1 cellular context compared by ENCODE assay signal in the genomic region with DNA sequence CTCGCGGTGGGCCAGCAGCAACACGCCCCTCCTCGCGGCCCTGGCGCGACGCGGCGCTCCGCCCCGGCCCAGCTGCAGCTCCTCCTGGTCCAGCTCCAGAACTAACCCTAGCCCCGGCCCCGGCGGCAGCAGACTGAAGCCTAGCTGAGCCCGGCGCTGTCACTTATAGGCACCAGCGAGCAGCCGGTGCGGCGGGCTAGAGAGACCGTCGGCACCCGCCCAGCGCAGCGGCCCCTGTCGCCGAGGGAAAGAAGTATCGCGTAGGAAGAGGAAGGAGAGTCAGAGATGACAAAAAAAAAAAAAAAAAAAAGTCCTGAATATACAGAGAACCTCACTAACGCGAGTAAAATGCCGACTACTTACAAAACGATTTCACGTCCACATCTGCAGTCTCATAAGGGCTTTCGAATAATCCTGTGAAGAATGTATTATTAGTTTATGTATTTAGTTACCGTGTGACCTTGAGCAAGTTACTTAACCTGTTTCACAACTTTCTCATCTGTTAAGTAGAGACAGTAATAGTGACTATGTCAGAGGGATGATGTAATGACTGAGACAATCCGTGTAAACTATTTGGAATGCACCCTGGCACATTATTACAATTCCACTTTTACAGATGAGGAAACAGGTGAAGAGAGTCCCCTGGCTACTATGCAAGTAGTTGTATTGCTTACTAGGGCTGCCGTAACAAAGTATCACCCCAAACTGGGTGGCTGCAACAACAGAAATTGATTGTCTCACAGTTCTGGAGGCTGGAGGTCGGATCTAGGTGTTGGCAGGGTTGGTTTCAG.
A peak's percentile ranks its signal among the peaks of the same experiment; 100 is the strongest.
TF ChIP-seq lines count a peak whose summit lies in the region.

A gene (minus strand): TSS at position 135 of the 791 bp plus-strand sequence. CDS start 791 bp downstream, outside the sequence.

TF ChIP-seq in HepG2, 621 proteins besides CTCF, POLR2A, EP300 and RAD21 (continued from another document and continues in another):
- TF ChIP-seq, protein P1, sequence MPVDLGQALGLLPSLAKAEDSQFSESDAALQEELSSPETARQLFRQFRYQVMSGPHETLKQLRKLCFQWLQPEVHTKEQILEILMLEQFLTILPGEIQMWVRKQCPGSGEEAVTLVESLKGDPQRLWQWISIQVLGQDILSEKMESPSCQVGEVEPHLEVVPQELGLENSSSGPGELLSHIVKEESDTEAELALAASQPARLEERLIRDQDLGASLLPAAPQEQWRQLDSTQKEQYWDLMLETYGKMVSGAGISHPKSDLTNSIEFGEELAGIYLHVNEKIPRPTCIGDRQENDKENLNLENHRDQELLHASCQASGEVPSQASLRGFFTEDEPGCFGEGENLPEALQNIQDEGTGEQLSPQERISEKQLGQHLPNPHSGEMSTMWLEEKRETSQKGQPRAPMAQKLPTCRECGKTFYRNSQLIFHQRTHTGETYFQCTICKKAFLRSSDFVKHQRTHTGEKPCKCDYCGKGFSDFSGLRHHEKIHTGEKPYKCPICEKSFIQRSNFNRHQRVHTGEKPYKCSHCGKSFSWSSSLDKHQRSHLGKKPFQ (CRISPR knock-in tag; IDR thresholded peaks at IDR 0.05; ENCODE audit: insufficient replicate concordance) = peak; percentile 84
- no peak for TF ChIP-seq ZNF274 (CRISPR knock-in tag; IDR thresholded peaks at IDR 0.05)
- no peak for TF ChIP-seq MAFF (IDR thresholded peaks at IDR 0.05; ENCODE audit: low read depth, low read length)
- peak; percentile 88 for TF ChIP-seq CBFB (CRISPR knock-in tag; IDR thresholded peaks at IDR 0.05)
- TF ChIP-seq AKAP8 (CRISPR knock-in tag; IDR thresholded peaks at IDR 0.05) = no peak
- TF ChIP-seq NR3C1 (CRISPR knock-in tag; IDR thresholded peaks at IDR 0.05) = no peak
- TF ChIP-seq, protein P2, sequence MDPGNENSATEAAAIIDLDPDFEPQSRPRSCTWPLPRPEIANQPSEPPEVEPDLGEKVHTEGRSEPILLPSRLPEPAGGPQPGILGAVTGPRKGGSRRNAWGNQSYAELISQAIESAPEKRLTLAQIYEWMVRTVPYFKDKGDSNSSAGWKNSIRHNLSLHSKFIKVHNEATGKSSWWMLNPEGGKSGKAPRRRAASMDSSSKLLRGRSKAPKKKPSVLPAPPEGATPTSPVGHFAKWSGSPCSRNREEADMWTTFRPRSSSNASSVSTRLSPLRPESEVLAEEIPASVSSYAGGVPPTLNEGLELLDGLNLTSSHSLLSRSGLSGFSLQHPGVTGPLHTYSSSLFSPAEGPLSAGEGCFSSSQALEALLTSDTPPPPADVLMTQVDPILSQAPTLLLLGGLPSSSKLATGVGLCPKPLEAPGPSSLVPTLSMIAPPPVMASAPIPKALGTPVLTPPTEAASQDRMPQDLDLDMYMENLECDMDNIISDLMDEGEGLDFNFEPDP (CRISPR knock-in tag; conservative IDR thresholded peaks at IDR 0.05) = no peak
- TF ChIP-seq ZNF510 (CRISPR knock-in tag; IDR thresholded peaks at IDR 0.05; ENCODE audit: low read depth) = peak; percentile 51
- TF ChIP-seq ZNF180 (CRISPR knock-in tag; IDR thresholded peaks at IDR 0.05; ENCODE audit: borderline replicate concordance, low read depth) = no peak
- TF ChIP-seq, protein P3, sequence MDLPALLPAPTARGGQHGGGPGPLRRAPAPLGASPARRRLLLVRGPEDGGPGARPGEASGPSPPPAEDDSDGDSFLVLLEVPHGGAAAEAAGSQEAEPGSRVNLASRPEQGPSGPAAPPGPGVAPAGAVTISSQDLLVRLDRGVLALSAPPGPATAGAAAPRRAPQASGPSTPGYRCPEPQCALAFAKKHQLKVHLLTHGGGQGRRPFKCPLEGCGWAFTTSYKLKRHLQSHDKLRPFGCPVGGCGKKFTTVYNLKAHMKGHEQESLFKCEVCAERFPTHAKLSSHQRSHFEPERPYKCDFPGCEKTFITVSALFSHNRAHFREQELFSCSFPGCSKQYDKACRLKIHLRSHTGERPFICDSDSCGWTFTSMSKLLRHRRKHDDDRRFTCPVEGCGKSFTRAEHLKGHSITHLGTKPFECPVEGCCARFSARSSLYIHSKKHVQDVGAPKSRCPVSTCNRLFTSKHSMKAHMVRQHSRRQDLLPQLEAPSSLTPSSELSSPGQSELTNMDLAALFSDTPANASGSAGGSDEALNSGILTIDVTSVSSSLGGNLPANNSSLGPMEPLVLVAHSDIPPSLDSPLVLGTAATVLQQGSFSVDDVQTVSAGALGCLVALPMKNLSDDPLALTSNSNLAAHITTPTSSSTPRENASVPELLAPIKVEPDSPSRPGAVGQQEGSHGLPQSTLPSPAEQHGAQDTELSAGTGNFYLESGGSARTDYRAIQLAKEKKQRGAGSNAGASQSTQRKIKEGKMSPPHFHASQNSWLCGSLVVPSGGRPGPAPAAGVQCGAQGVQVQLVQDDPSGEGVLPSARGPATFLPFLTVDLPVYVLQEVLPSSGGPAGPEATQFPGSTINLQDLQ (CRISPR knock-in tag; IDR thresholded peaks at IDR 0.05) = peak; percentile 44; the same call in 1 of the 2 replicates
- TF ChIP-seq KLF13 (CRISPR knock-in tag; IDR thresholded peaks at IDR 0.05) = no peak
- TF ChIP-seq, protein P4, sequence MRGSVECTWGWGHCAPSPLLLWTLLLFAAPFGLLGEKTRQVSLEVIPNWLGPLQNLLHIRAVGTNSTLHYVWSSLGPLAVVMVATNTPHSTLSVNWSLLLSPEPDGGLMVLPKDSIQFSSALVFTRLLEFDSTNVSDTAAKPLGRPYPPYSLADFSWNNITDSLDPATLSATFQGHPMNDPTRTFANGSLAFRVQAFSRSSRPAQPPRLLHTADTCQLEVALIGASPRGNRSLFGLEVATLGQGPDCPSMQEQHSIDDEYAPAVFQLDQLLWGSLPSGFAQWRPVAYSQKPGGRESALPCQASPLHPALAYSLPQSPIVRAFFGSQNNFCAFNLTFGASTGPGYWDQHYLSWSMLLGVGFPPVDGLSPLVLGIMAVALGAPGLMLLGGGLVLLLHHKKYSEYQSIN (CRISPR knock-in tag; IDR thresholded peaks at IDR 0.05; ENCODE audit: borderline replicate concordance) = no peak
- TF ChIP-seq RARA (CRISPR knock-in tag; IDR thresholded peaks at IDR 0.05) = 0 out of 2 replicates have a peak, but pooled peaks have one; percentile 5
- TF ChIP-seq, protein P5, sequence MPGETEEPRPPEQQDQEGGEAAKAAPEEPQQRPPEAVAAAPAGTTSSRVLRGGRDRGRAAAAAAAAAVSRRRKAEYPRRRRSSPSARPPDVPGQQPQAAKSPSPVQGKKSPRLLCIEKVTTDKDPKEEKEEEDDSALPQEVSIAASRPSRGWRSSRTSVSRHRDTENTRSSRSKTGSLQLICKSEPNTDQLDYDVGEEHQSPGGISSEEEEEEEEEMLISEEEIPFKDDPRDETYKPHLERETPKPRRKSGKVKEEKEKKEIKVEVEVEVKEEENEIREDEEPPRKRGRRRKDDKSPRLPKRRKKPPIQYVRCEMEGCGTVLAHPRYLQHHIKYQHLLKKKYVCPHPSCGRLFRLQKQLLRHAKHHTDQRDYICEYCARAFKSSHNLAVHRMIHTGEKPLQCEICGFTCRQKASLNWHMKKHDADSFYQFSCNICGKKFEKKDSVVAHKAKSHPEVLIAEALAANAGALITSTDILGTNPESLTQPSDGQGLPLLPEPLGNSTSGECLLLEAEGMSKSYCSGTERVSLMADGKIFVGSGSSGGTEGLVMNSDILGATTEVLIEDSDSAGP (CRISPR knock-in tag; IDR thresholded peaks at IDR 0.05; ENCODE audit: borderline replicate concordance) = peak; percentile 81
- TF ChIP-seq ZNF205 (CRISPR knock-in tag; IDR thresholded peaks at IDR 0.05) = peak; percentile 89
- peak; percentile 85; the same call in 1 of the 2 replicates for TF ChIP-seq MAF1 (CRISPR knock-in tag; IDR thresholded peaks at IDR 0.05; ENCODE audit: borderline replicate concordance)
- TF ChIP-seq ZNF547 (CRISPR knock-in tag; IDR thresholded peaks at IDR 0.05) = peak; percentile 78; the same call in 1 of the 2 replicates
- TF ChIP-seq, protein P6, sequence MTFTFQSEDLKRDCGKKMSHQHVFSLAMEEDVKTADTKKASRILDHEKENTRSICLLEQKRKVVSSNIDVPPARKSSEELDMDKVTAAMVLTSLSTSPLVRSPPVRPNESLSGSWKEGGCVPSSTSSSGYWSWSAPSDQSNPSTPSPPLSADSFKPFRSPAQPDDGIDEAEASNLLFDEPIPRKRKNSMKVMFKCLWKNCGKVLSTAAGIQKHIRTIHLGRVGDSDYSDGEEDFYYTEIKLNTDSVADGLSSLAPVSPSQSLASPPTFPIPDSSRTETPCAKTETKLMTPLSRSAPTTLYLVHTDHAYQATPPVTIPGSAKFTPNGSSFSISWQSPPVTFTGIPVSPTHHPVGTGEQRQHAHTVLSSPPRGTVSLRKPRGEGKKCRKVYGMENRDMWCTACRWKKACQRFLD (CRISPR knock-in tag; IDR thresholded peaks at IDR 0.05; ENCODE audit: borderline replicate concordance) = no peak; the same call in 1 of the 2 replicates
- peak; percentile 73; the same call in 1 of the 2 replicates for TF ChIP-seq SP140L (CRISPR knock-in tag; IDR thresholded peaks at IDR 0.05; ENCODE audit: borderline replicate concordance)
- TF ChIP-seq ZNF761 (CRISPR knock-in tag; conservative IDR thresholded peaks at IDR 0.05) = peak; percentile 93
- TF ChIP-seq ZNF33A (CRISPR knock-in tag; IDR thresholded peaks at IDR 0.05; ENCODE audit: borderline replicate concordance) = no peak
- TF ChIP-seq ZNF501 (CRISPR knock-in tag; IDR thresholded peaks at IDR 0.05) = no peak; the same call in none of the 2 replicates
- no peak for TF ChIP-seq DNMT1 (CRISPR knock-in tag; IDR thresholded peaks at IDR 0.05)
- no peak for TF ChIP-seq ZNF44 (CRISPR knock-in tag; IDR thresholded peaks at IDR 0.05)
- 0 out of 2 replicates have a peak, but pooled peaks have one; percentile 42 for TF ChIP-seq SMAD9 (CRISPR knock-in tag; IDR thresholded peaks at IDR 0.05)
- peak; percentile 91; the same call in 1 of the 2 replicates for TF ChIP-seq ZNF567 (CRISPR knock-in tag; IDR thresholded peaks at IDR 0.05; ENCODE audit: borderline replicate concordance)
- peak; percentile 89 for TF ChIP-seq TBX2 (CRISPR knock-in tag; IDR thresholded peaks at IDR 0.05; ENCODE audit: borderline replicate concordance)
- TF ChIP-seq ZSCAN29 (CRISPR knock-in tag; conservative IDR thresholded peaks at IDR 0.05) = no peak
- TF ChIP-seq, protein P7, sequence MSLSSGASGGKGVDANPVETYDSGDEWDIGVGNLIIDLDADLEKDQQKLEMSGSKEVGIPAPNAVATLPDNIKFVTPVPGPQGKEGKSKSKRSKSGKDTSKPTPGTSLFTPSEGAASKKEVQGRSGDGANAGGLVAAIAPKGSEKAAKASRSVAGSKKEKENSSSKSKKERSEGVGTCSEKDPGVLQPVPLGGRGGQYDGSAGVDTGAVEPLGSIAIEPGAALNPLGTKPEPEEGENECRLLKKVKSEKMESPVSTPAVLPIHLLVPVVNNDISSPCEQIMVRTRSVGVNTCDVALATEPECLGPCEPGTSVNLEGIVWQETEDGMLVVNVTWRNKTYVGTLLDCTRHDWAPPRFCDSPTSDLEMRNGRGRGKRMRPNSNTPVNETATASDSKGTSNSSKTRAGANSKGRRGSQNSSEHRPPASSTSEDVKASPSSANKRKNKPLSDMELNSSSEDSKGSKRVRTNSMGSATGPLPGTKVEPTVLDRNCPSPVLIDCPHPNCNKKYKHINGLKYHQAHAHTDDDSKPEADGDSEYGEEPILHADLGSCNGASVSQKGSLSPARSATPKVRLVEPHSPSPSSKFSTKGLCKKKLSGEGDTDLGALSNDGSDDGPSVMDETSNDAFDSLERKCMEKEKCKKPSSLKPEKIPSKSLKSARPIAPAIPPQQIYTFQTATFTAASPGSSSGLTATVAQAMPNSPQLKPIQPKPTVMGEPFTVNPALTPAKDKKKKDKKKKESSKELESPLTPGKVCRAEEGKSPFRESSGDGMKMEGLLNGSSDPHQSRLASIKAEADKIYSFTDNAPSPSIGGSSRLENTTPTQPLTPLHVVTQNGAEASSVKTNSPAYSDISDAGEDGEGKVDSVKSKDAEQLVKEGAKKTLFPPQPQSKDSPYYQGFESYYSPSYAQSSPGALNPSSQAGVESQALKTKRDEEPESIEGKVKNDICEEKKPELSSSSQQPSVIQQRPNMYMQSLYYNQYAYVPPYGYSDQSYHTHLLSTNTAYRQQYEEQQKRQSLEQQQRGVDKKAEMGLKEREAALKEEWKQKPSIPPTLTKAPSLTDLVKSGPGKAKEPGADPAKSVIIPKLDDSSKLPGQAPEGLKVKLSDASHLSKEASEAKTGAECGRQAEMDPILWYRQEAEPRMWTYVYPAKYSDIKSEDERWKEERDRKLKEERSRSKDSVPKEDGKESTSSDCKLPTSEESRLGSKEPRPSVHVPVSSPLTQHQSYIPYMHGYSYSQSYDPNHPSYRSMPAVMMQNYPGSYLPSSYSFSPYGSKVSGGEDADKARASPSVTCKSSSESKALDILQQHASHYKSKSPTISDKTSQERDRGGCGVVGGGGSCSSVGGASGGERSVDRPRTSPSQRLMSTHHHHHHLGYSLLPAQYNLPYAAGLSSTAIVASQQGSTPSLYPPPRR (CRISPR knock-in tag; IDR thresholded peaks at IDR 0.05; ENCODE audit: borderline replicate concordance) = peak; percentile 69; the same call in 1 of the 2 replicates
- peak; percentile 96 for TF ChIP-seq ZFP90 (CRISPR knock-in tag; IDR thresholded peaks at IDR 0.05; ENCODE audit: borderline replicate concordance)
- TF ChIP-seq HNF4A (CRISPR knock-in tag; IDR thresholded peaks at IDR 0.05) = peak; percentile 1; the same call in 1 of the 2 replicates
- TF ChIP-seq TEAD2 (CRISPR knock-in tag; IDR thresholded peaks at IDR 0.05) = 0 out of 2 replicates have a peak, but pooled peaks have one; percentile 41
- TF ChIP-seq U2AF1 (optimal IDR thresholded peaks at IDR 0.05; ENCODE audit: low read depth, low read length) = peak; percentile 99
- TF ChIP-seq TCF12 (IDR thresholded peaks at IDR 0.05) = no peak
- peak; percentile 49; the same call in 1 of the 2 replicates for TF ChIP-seq TCF12 (CRISPR knock-in tag; IDR thresholded peaks at IDR 0.05)
- no peak for TF ChIP-seq FOXK2 (IDR thresholded peaks at IDR 0.05)
- TF ChIP-seq, protein P8, sequence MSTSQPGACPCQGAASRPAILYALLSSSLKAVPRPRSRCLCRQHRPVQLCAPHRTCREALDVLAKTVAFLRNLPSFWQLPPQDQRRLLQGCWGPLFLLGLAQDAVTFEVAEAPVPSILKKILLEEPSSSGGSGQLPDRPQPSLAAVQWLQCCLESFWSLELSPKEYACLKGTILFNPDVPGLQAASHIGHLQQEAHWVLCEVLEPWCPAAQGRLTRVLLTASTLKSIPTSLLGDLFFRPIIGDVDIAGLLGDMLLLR (CRISPR knock-in tag; IDR thresholded peaks at IDR 0.05) = 0 out of 2 replicates have a peak, but pooled peaks have one; percentile 79
- TF ChIP-seq, protein P9, sequence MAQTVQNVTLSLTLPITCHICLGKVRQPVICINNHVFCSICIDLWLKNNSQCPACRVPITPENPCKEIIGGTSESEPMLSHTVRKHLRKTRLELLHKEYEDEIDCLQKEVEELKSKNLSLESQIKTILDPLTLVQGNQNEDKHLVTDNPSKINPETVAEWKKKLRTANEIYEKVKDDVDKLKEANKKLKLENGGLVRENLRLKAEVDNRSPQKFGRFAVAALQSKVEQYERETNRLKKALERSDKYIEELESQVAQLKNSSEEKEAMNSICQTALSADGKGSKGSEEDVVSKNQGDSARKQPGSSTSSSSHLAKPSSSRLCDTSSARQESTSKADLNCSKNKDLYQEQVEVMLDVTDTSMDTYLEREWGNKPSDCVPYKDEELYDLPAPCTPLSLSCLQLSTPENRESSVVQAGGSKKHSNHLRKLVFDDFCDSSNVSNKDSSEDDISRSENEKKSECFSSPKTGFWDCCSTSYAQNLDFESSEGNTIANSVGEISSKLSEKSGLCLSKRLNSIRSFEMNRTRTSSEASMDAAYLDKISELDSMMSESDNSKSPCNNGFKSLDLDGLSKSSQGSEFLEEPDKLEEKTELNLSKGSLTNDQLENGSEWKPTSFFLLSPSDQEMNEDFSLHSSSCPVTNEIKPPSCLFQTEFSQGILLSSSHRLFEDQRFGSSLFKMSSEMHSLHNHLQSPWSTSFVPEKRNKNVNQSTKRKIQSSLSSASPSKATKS (CRISPR knock-in tag; IDR thresholded peaks at IDR 0.05) = 0 out of 2 replicates have a peak, but pooled peaks have one; percentile 56
- TF ChIP-seq ZNF891 (CRISPR knock-in tag; IDR thresholded peaks at IDR 0.05) = peak; percentile 43; the same call in 1 of the 2 replicates
- TF ChIP-seq MYC (CRISPR knock-in tag; IDR thresholded peaks at IDR 0.05; ENCODE audit: borderline replicate concordance) = peak; percentile 71; the same call in 1 of the 2 replicates
- peak; percentile 95 for TF ChIP-seq ZNF781 (CRISPR knock-in tag; IDR thresholded peaks at IDR 0.05; ENCODE audit: borderline replicate concordance, not compliant biosample characterization)
